8 cellular contexts compared by ENCODE assay signal in genomic region chr3:152574461-152575079, GRCh38.
A peak's percentile ranks its signal among the peaks of the same experiment; 100 is the strongest.
DNase-seq lines count a peak whose midpoint lies in the region; ATAC-seq and TF ChIP-seq lines count a peak whose summit lies in the region.

No MANE protein-coding gene starts in this region.

- no peak overlapping the region for H3K4me3 ChIP-seq in fibroblast of mammary gland (ENCODE audit: control insufficient read depth, low read depth, low read length)

- H3K36me3 Mint-ChIP-seq in neural crest cell (ENCODE audit: low read depth), result no peaks in the 10 kb centered on the region

- peaks cover 4% of the 10 kb centered on the region for H3K4me1 Mint-ChIP-seq in neural crest cell

- TF ChIP-seq CTCF in fibroblast of mammary gland (conservative IDR thresholded peaks at IDR 0.05; ENCODE audit: control insufficient read depth, insufficient read depth, low read depth, low read length) (peak; percentile 61), neural crest cell (conservative IDR thresholded peaks at IDR 0.05) (peak; percentile 64)

- intact Hi-C loops in Right ventricle myocardium inferior (cut with DNase I) (loop anchor here (2.0 kb wide), 2 partner anchors 66 to 100 kb away; no protein-coding TSS in a partner anchor), cardiac septum (cut with DNase I) (loop anchor here (5.0 kb wide), 2 partner anchors 67 to 502 kb away; no protein-coding TSS in a partner anchor)

- no peak overlapping the region for H3K27ac Mint-ChIP-seq in neural crest cell (ENCODE audit: unreplicated experiment)

- DNase-seq in Right ventricle myocardium inferior (ENCODE audit: missing footprints), result peak; percentile 67
- no peak for DNase-seq in cardiac septum (ENCODE audit: low spot score)
- DNase-seq in NCI-H1694 treated with DMSO at 0.1 percent for 48 hours (lab: John Stamatoyannopoulos, UW), result peak; percentile 49
- DNase-seq in activated CD4-positive, alpha-beta T cell treated with anti-CD3 and anti-CD28 coated beads for 48 hours, result peak; percentile 52
- DNase-seq in fibroblast of mammary gland (ENCODE audit: low read depth), result peak; percentile 75
- peak; percentile 9 for DNase-seq in neural crest cell (ENCODE audit: low read depth, low spot score)

- no peak overlapping the region for H3K4me3 Mint-ChIP-seq in neural crest cell

- no peaks in the 10 kb centered on the region for H3K27me3 Mint-ChIP-seq in neural crest cell (ENCODE audit: low read depth)

- H3K9me3 Mint-ChIP-seq in neural crest cell, result no peaks in the 10 kb centered on the region

- peak; percentile 83 for ATAC-seq in Right ventricle myocardium inferior
- ATAC-seq in HG02588 (IDR thresholded peaks at IDR 0.05; ENCODE audit: unreplicated experiment), result peak; percentile 71
- no peak for ATAC-seq in GM21381 (IDR thresholded peaks at IDR 0.05; ENCODE audit: unreplicated experiment)
